Comparison of ENCODE assay signal across 10 cellular contexts in genomic region chr5:80569961-80570786, GRCh38. TPM values are rescaled to one million over a fixed set of nuclear protein-coding genes. Genes with fewer than 3 reads are reported as not detected.
DNase-seq lines count a peak whose midpoint lies in the region; ATAC-seq and TF ChIP-seq lines count a peak whose summit lies in the region.
"Had no signal": no experiment of that assay in that cellular context is flagged by ENCODE, and none has a peak within 500 bp of the region (broad histone marks: within the 10 kb centered on the region; RNA-seq: fewer than 3 reads in every experiment).

Gene ANKRD34B (minus strand): TSS chr5:80570280. CDS start chr5:80560019, 10,261 bp downstream.

- no peak within 1 kb of the TSS for H3K56ac ChIP-seq in IMR-90 (ENCODE audit: extremely low read depth, insufficient read depth, low read length)

- H3K4me1 Mint-ChIP-seq in activated T-helper 2 cell treated with anti-CD3 and anti-CD28 coated beads, Interferon-gamma antibody, Interleukin-2, Interleukin-4, amounts not matched to agents 10 μg/mL and 5 μg/mL and 100 μg/mL, durations not matched to agents 14 hours and 24 hours and 36 hours (ENCODE audit: low read depth), result no peaks in the 10 kb centered on the region

- TF ChIP-seq CTCF in IMR-90 (conservative IDR thresholded peaks at IDR 0.05; ENCODE audit: low read depth, low read length) (no peak), spleen (IDR thresholded peaks at IDR 0.05 in 8 of 11, conservative IDR thresholded peaks at IDR 0.05 in 3 of 11) (no peak)

- in situ Hi-C loops in IMR-90 (cut with MboI; ENCODE audit: low sequenced_read_pairs), result no loop called here

- H3K79me1 ChIP-seq in IMR-90 (ENCODE audit: low read depth in 1 of 2, low read length in 2 of 2), result no peaks in the 10 kb centered on the region

- H3K27ac ChIP-seq in IMR-90 (ENCODE audit: insufficient read depth, low read length) (no peak within 1 kb of the TSS), spleen (no peak within 1 kb of the TSS)
- H3K27ac ChIP-seq: 22Rv1, VCaP had no signal

- H3K4ac ChIP-seq in IMR-90 (ENCODE audit: low read depth, low read length), result no peak within 1 kb of the TSS

- H3K9me3 Mint-ChIP-seq in activated T-helper 2 cell treated with anti-CD3 and anti-CD28 coated beads, Interferon-gamma antibody, Interleukin-2, Interleukin-4, amounts not matched to agents 10 μg/mL and 5 μg/mL and 100 μg/mL, durations not matched to agents 14 hours and 24 hours and 36 hours, result no peaks in the 10 kb centered on the region

- intact Hi-C loops in IMR-90 (cut with micrococcal nuclease) (no loop called here), spleen (cut with DNase I; ENCODE audit: low total_unique reads) (no loop called here)
- intact Hi-C loops in activated T-helper 2 cell treated with anti-CD3 and anti-CD28 coated beads, Interferon-gamma antibody, Interleukin-2, Interleukin-4, amounts not matched to agents 10 μg/mL and 5 μg/mL and 100 μg/mL, durations not matched to agents 14 hours and 24 hours and 36 hours (cut with micrococcal nuclease), result no loop called here

- H3K27me3 Mint-ChIP-seq in activated T-helper 2 cell treated with anti-CD3 and anti-CD28 coated beads, Interferon-gamma antibody, Interleukin-2, Interleukin-4, amounts not matched to agents 10 μg/mL and 5 μg/mL and 100 μg/mL, durations not matched to agents 14 hours and 24 hours and 36 hours (ENCODE audit: low read depth), result peaks cover 60% of the 10 kb centered on the region

- H3K9ac ChIP-seq in IMR-90 (ENCODE audit: low read depth, low read length), result no peak within 1 kb of the TSS

- no peaks in the 10 kb centered on the region for H3K36me3 Mint-ChIP-seq in activated T-helper 2 cell treated with anti-CD3 and anti-CD28 coated beads, Interferon-gamma antibody, Interleukin-2, Interleukin-4, amounts not matched to agents 10 μg/mL and 5 μg/mL and 100 μg/mL, durations not matched to agents 14 hours and 24 hours and 36 hours (ENCODE audit: low read depth)

- DNase-seq in DMS 273 (lab: John Stamatoyannopoulos, UW; ENCODE audit: unreplicated experiment) (peak; percentile 83), DMS 273 treated with DMSO at 0.1 percent for 48 hours (lab: John Stamatoyannopoulos, UW) (no peak), IMR-90 (no peak), spleen (peak; percentile 86), SHP77 (lab: John Stamatoyannopoulos, UW) (no peak)
- DNase-seq in activated T-helper 2 cell treated with anti-CD3 and anti-CD28 coated beads, Interferon-gamma antibody, Interleukin-2, Interleukin-4, amounts not matched to agents 10 μg/mL and 5 μg/mL and 100 μg/mL, durations not matched to agents 14 hours and 24 hours and 36 hours (ENCODE audit: low spot score), result peak; percentile 39

- H2AK9ac ChIP-seq in IMR-90 (replicated peaks; ENCODE audit: low read depth, low read length, poor library complexity), result peak within 1 kb of the TSS; percentile 20

- no peak within 1 kb of the TSS for H2BK120ac ChIP-seq in IMR-90 (ENCODE audit: low read depth, low read length)

- H3K27me3 ChIP-seq in IMR-90 (ENCODE audit: control insufficient read depth, insufficient read depth, low read length) (peaks cover 55% of the 10 kb centered on the region), spleen (replicated peaks in 1 of 7) (peaks cover 3 to 95% (median 54%) of the 10 kb centered on the region in 7 donors)

- no peaks in the 10 kb centered on the region for H4K20me1 ChIP-seq in IMR-90 (ENCODE audit: insufficient read depth, low read length)

- no peak within 1 kb of the TSS for H3K14ac ChIP-seq in IMR-90 (replicated peaks; ENCODE audit: low read depth, low read length)

- dilution Hi-C loops in IMR-90 (cut with HindIII; ENCODE audit: low sequenced_read_pairs, unreplicated experiment), result no loop called here

- no peak for TF ChIP-seq RAD21 in IMR-90 (IDR thresholded peaks at IDR 0.05; ENCODE audit: low read length)

- no peaks in the 10 kb centered on the region; the same call in 1 of the 2 replicates for H3K4me1 ChIP-seq in IMR-90 (ENCODE audit: control insufficient read depth, insufficient read depth, low read length)
- H3K4me1 ChIP-seq in spleen, result peaks cover 8 to 22% (median 19%) of the 10 kb centered on the region in 6 donors

- H2AFZ ChIP-seq in IMR-90 (replicated peaks; ENCODE audit: low read length, poor library complexity), result peak within 1 kb of the TSS; percentile 51

- no peaks in the 10 kb centered on the region for H3K36me3 ChIP-seq in IMR-90 (ENCODE audit: control insufficient read depth, insufficient read depth, low read length)
- no peaks in the 10 kb centered on the region for H3K36me3 ChIP-seq in spleen

- POLR2A ChIA-PET in IMR-90 (lab: Charles Lee; ENCODE audit: unreplicated experiment), result no interaction called here

- peak within 1 kb of the TSS; percentile 56; the same call in 1 of the 2 replicates for H3K4me2 ChIP-seq in IMR-90 (ENCODE audit: low read depth, low read length)

- H3K4me3 ChIP-seq in IMR-90 (ENCODE audit: insufficient read depth, low read depth, low read length) (peak within 1 kb of the TSS; percentile 19), iPS-11a (ENCODE audit: low read depth, low read length) (peak within 1 kb of the TSS; percentile 53), spleen (peak within 1 kb of the TSS; percentile 16 to 68 (median 44))

- CTCF ChIA-PET in IMR-90 (lab: Yijun Ruan, JAX), result no interaction called here

- ATAC-seq in IMR-90 (ENCODE audit: low read depth) (peak; percentile 60), HG03565 (IDR thresholded peaks at IDR 0.05; ENCODE audit: unreplicated experiment) (no peak)

- no peak for TF ChIP-seq POLR2A in IMR-90 (IDR thresholded peaks at IDR 0.05; ENCODE audit: low read depth, low read length)
- no peak for TF ChIP-seq POLR2A in spleen (IDR thresholded peaks at IDR 0.05)

- H4K91ac ChIP-seq in IMR-90 (ENCODE audit: insufficient read depth, low read depth, low read length), result no peak within 1 kb of the TSS

- no peak within 1 kb of the TSS for H4K5ac ChIP-seq in IMR-90 (ENCODE audit: low read depth, low read length)

- no TSS peak for BruUV-seq in IMR-90 (replicated peaks; lab: Mats Ljungman, UMichigan)

- no peaks in the 10 kb centered on the region for H3K9me1 ChIP-seq in IMR-90 (ENCODE audit: insufficient read depth, low read length)

- H2BK5ac ChIP-seq in IMR-90 (ENCODE audit: low read depth, low read length, poor library complexity, severe bottlenecking), result no peak within 1 kb of the TSS

- 2% methylated on average over 41 of the region's 73 CpGs; no CpG with 5 or more reads in 1 of the 2 experiments for WGBS in IMR-90 (ENCODE audit: extremely low coverage in 2 of 2, insufficient read length in 1 of 2), 2 experiments
- 2 to 6% (median 3%) methylated on average over 37 to 73 of the region's 73 CpGs for WGBS in spleen, 5 donors

- no peak within 1 kb of the TSS for H3K23ac ChIP-seq in IMR-90 (ENCODE audit: low read depth, low read length)

- peak within 1 kb of the TSS; percentile 67 for H3K4me3 Mint-ChIP-seq in activated T-helper 2 cell treated with anti-CD3 and anti-CD28 coated beads, Interferon-gamma antibody, Interleukin-2, Interleukin-4, amounts not matched to agents 10 μg/mL and 5 μg/mL and 100 μg/mL, durations not matched to agents 14 hours and 24 hours and 36 hours (ENCODE audit: low read depth)

- H2BK20ac ChIP-seq in IMR-90 (ENCODE audit: low read depth, low read length), result no peak within 1 kb of the TSS

- no peak within 1 kb of the TSS for H3K27ac Mint-ChIP-seq in activated T-helper 2 cell treated with anti-CD3 and anti-CD28 coated beads, Interferon-gamma antibody, Interleukin-2, Interleukin-4, amounts not matched to agents 10 μg/mL and 5 μg/mL and 100 μg/mL, durations not matched to agents 14 hours and 24 hours and 36 hours

- H3K9me3 ChIP-seq in IMR-90 (ENCODE audit: control insufficient read depth, insufficient read depth, low read length), result peaks cover 5% of the 10 kb centered on the region
- H3K9me3 ChIP-seq in spleen, result no peaks in the 10 kb centered on the region

- H2AK5ac ChIP-seq in IMR-90 (ENCODE audit: low read depth, low read length), result no peak within 1 kb of the TSS

- H2BK15ac ChIP-seq in IMR-90 (ENCODE audit: low read depth, low read length), result no peak within 1 kb of the TSS

- H4K8ac ChIP-seq in IMR-90 (ENCODE audit: low read depth in 2 of 2, low read length in 2 of 2), result no peak within 1 kb of the TSS

- no peak within 1 kb of the TSS for H3K18ac ChIP-seq in IMR-90 (ENCODE audit: low read depth, low read length)

TF ChIP-seq in IMR-90, 13 proteins besides CTCF, POLR2A, EP300 and RAD21 (continues in another document):
- no peak for TF ChIP-seq CHD1 (IDR thresholded peaks at IDR 0.05; ENCODE audit: low read depth, low read length)
- no peak for TF ChIP-seq SMC3 (IDR thresholded peaks at IDR 0.05; ENCODE audit: low read depth, low read length)
- no peak for TF ChIP-seq RFX5 (IDR thresholded peaks at IDR 0.05; ENCODE audit: low read depth, low read length)
- no peak for TF ChIP-seq RCOR1 (IDR thresholded peaks at IDR 0.05; ENCODE audit: insufficient replicate concordance, low read length)
- no peak for TF ChIP-seq MXI1 (IDR thresholded peaks at IDR 0.05; ENCODE audit: borderline replicate concordance, low read depth, low read length)
- no peak for TF ChIP-seq FOS (IDR thresholded peaks at IDR 0.05; ENCODE audit: low read depth, low read length)
- TF ChIP-seq NFE2L2 (IDR thresholded peaks at IDR 0.05; ENCODE audit: low read depth, low read length), result no peak
- no peak for TF ChIP-seq ELK1 (IDR thresholded peaks at IDR 0.05; ENCODE audit: borderline replicate concordance, low read depth, low read length)
- TF ChIP-seq MAZ (IDR thresholded peaks at IDR 0.05; ENCODE audit: borderline replicate concordance, low read depth, low read length), result no peak
- TF ChIP-seq MAFK (IDR thresholded peaks at IDR 0.05; ENCODE audit: low read depth, low read length), result no peak

RNA-seq across cellular contexts. Expression of gene ANKRD34B, which starts in this region (rescaled TPM):
- total RNA-seq in IMR-90 (2012; rRNA removed) (not detected in 2 replicates), spleen (1 to 10 TPM in 1 of 7 donors, under 1 TPM in 6; 0.09 to 2.0 (median 0.50) TPM)
- polyA plus RNA-seq in IMR-90 (2012; rRNA removed) (not detected in 2 replicates), spleen (under 1 TPM; 0.06 to 0.54 (median 0.09) TPM)
- polyA plus RNA-seq in IMR-90 (2012; cell fraction: cytosol; rRNA removed), result not detected in 2 replicates
- polyA plus RNA-seq in IMR-90 (2012; cell fraction: nucleus; rRNA removed; ENCODE audit: low replicate concordance), result not detected in 2 replicates
- not detected in 2 replicates for total RNA-seq in activated T-helper 2 cell treated with anti-CD3 and anti-CD28 coated beads, Interferon-gamma antibody, Interleukin-2, Interleukin-4, amounts not matched to agents 10 μg/mL and 5 μg/mL and 100 μg/mL, durations not matched to agents 14 hours and 24 hours and 36 hours

Comparison
In these comparisons a context has a peak if more than half of its experiments do, and no peak if none do; other contexts are left out.
1. DNase-seq: peak in DMS 273 (single experiment) and spleen (single experiment); none in DMS 273 treated with DMSO at 0.1 percent for 48 hours (single experiment), IMR-90 (single experiment) and SHP77 (0 of 2).
2. Peak in ATAC-seq, H3K4me3 ChIP-seq and H3K4me2 ChIP-seq in IMR-90; RNA of the gene not detected or under 1 TPM.
3. Peak in DNase-seq in activated T-helper 2 cell treated with anti-CD3 and anti-CD28 coated beads, Interferon-gamma antibody, Interleukin-2, Interleukin-4, amounts not matched to agents 10 μg/mL and 5 μg/mL and 100 μg/mL, durations not matched to agents 14 hours and 24 hours and 36 hours; RNA of the gene not detected or under 1 TPM.
4. Peak in every context shown above with its lines, with median percentiles within 50 percentile points of each other: H3K4me3 ChIP-seq.